Comparison of ENCODE assay signal across 10 cellular contexts in genomic region chr15:96336643-96337353, GRCh38. TPM values are rescaled to one million over a fixed set of nuclear protein-coding genes. Genes with fewer than 3 reads are reported as not detected.
DNase-seq lines count a peak whose midpoint lies in the region; ATAC-seq and TF ChIP-seq lines count a peak whose summit lies in the region.
"Had no signal": no experiment of that assay in that cellular context is flagged by ENCODE, and none has a peak within 500 bp of the region (broad histone marks: within the 10 kb centered on the region; RNA-seq: fewer than 3 reads in every experiment).

No MANE protein-coding gene starts in this region.

- peak; percentile 35 for TF ChIP-seq POLR2A in transverse colon (IDR thresholded peaks at IDR 0.05)

- no peaks in the 10 kb centered on the region for H3K9me2 ChIP-seq in Karpas-422 (replicated peaks; ENCODE audit: insufficient read depth, low read length)

- H3K4me3 ChIP-seq in cardiac fibroblast (replicated peaks in 1 of 2; ENCODE audit: low read depth in 2 of 2, low read length in 2 of 2) (peak overlapping the region; percentile 83 to 92), lung (peak overlapping the region; percentile 60), transverse colon (peak overlapping the region; percentile 55 to 86 (median 70)), Karpas-422 (ENCODE audit: low read length) (no peak overlapping the region)
- H3K4me3 ChIP-seq: BLaER1 treated with 17β-estradiol and CSF1 and Interleukin-3, amounts not matched to agents 10 nM and 100 nM had no signal

- no peak for ATAC-seq in lung (ENCODE audit: insufficient read depth, low FRiP score)

- DNase-seq in SIG-M5 treated with dmso at 0.1 percent for 504 hours (lab: John Stamatoyannopoulos, UW; ENCODE audit: unreplicated experiment) (peak; percentile 48), SIG-M5 (lab: John Stamatoyannopoulos, UW) (no peak), cardiac fibroblast (ENCODE audit: low read depth in 2 of 2) (peak; percentile 48), lung (ENCODE audit: low spot score) (no peak), transverse colon (peak; percentile 34), germinal center (ENCODE audit: low spot score) (no peak), Karpas-422 (no peak), posterior vena cava (ENCODE audit: low spot score) (no peak)
- DNase-seq: NCI-H1436 had no signal

- in situ Hi-C loops in transverse colon (cut with MboI; ENCODE audit: low pct_ligation_motif_present in 1 of 4, low pct_unique_long_range_greater_than_20kb in 1 of 4, low sequenced_read_pairs in 3 of 4): loop anchor here in 2 of 4 donors (25.0 kb wide), 1 partner anchor 1074 kb away; no protein-coding TSS in a partner anchor

- no peak overlapping the region for H3K4me2 ChIP-seq in Karpas-422 (ENCODE audit: low read depth, low read length, poor library complexity, severe bottlenecking)
- H3K4me2 ChIP-seq: BLaER1 treated with 17β-estradiol and CSF1 and Interleukin-3, amounts not matched to agents 10 nM and 100 nM had no signal

- intact Hi-C loops in transverse colon (cut with DNase I; ENCODE audit: low total_unique reads): no loop called here
- intact Hi-C loops in posterior vena cava (cut with DNase I): loop anchor here (10.0 kb wide), 1 partner anchor 862 kb away; no protein-coding TSS in a partner anchor

- TF ChIP-seq EP300 in transverse colon (IDR thresholded peaks at IDR 0.05; ENCODE audit: low read depth): no peak

- H4K20me1 ChIP-seq in Karpas-422 (ENCODE audit: insufficient read depth, low read depth, low read length): no peaks in the 10 kb centered on the region

- H3K9me3 ChIP-seq in lung (ENCODE audit: control insufficient read depth in 2 of 2, insufficient read depth in 1 of 2, low read length in 1 of 2) (peaks cover 0 to 5% of the 10 kb centered on the region in 2 donors), transverse colon (no peaks in the 10 kb centered on the region), Karpas-422 (ENCODE audit: low read length) (peaks cover 8% of the 10 kb centered on the region)

- H3K9ac ChIP-seq in Karpas-422 (ENCODE audit: low read length): no peak overlapping the region
- H3K9ac ChIP-seq: BLaER1 treated with 17β-estradiol and CSF1 and Interleukin-3, amounts not matched to agents 10 nM and 100 nM had no signal

- H3K4me1 ChIP-seq in lung (ENCODE audit: control insufficient read depth in 2 of 2, insufficient read depth in 2 of 2, low read length in 2 of 2) (peaks cover 0 to 6% of the 10 kb centered on the region in 2 donors), transverse colon (peaks cover 0 to 28% (median 17%) of the 10 kb centered on the region in 4 donors), Karpas-422 (ENCODE audit: low read length) (no peaks in the 10 kb centered on the region)
- H3K4me1 ChIP-seq: BLaER1 treated with 17β-estradiol and CSF1 and Interleukin-3, amounts not matched to agents 10 nM and 100 nM had no signal

- peaks cover 0 to 2% of the 10 kb centered on the region in 2 donors for H3K36me3 ChIP-seq in lung (ENCODE audit: control insufficient read depth in 2 of 2, insufficient read depth in 2 of 2, low read length in 2 of 2)
- no peaks in the 10 kb centered on the region for H3K36me3 ChIP-seq in transverse colon
- H3K36me3 ChIP-seq in Karpas-422 (ENCODE audit: insufficient read depth, low read length): no peaks in the 10 kb centered on the region
- H3K36me3 ChIP-seq: BLaER1 treated with 17β-estradiol and CSF1 and Interleukin-3, amounts not matched to agents 10 nM and 100 nM had no signal

- TF ChIP-seq CTCF in cardiac fibroblast (IDR thresholded peaks at IDR 0.05; ENCODE audit: low read depth, low read length) (no peak), lung (IDR thresholded peaks at IDR 0.05; ENCODE audit: control extremely low read depth, extremely low read depth) (no peak), transverse colon (IDR thresholded peaks at IDR 0.05) (no peak)

- no peak overlapping the region for H2AFZ ChIP-seq in Karpas-422 (ENCODE audit: low read length)

- 6 to 17% methylated on average over 9 of the region's 9 CpGs for WGBS in lung, 2 donors
- WGBS in transverse colon (ENCODE audit: low coverage in 1 of 2), 2 donors: 6 to 11% methylated on average over 5 to 9 of the region's 9 CpGs

- H3K27me3 ChIP-seq in lung (ENCODE audit: control insufficient read depth, insufficient read depth): no peaks in the 10 kb centered on the region
- no peaks in the 10 kb centered on the region for H3K27me3 ChIP-seq in transverse colon
- H3K27me3 ChIP-seq in Karpas-422 (ENCODE audit: low read length): no peaks in the 10 kb centered on the region

- H3K79me2 ChIP-seq in Karpas-422 (ENCODE audit: low read length): no peaks in the 10 kb centered on the region

- peak overlapping the region; percentile 72 to 87 for H3K27ac ChIP-seq in lung (ENCODE audit: low read depth in 1 of 2, low read length in 1 of 2)
- H3K27ac ChIP-seq in transverse colon: peak overlapping the region; percentile 94 to 98 (median 96)
- no peak overlapping the region for H3K27ac ChIP-seq in Karpas-422 (ENCODE audit: low read length)
- H3K27ac ChIP-seq: BLaER1 treated with 17β-estradiol and CSF1 and Interleukin-3, amounts not matched to agents 10 nM and 100 nM had no signal

RNA-seq across cellular contexts. Expression of gene NR2F2, which starts 6.3 kb away (rescaled TPM):
- total RNA-seq in lung (10 to 100 TPM; 41.9 to 73.5 TPM), transverse colon (10 to 100 TPM; 11.3 to 29.5 (median 18.4) TPM), posterior vena cava (100 to 1,000 TPM; 208 to 213 TPM)
- polyA plus RNA-seq in lung: 10 to 100 TPM; 15.0 to 28.9 TPM
- not detected in 2 replicates for total RNA-seq in Karpas-422 (2014; rRNA removed; shearing (Covaris generic); ENCODE audit: low replicate concordance)

Comparison
In these comparisons a context has a peak if more than half of its experiments do, and no peak if none do; other contexts are left out.
1. DNase-seq: peak in SIG-M5 treated with dmso at 0.1 percent for 504 hours (single experiment), cardiac fibroblast (2 of 2) and transverse colon (single experiment); none in SIG-M5 (single experiment), lung (single experiment), germinal center (single experiment), Karpas-422 (single experiment) and posterior vena cava (single experiment).
2. RNA of gene NR2F2, which starts 6.3 kb away (total RNA-seq): 208 to 213 TPM in posterior vena cava, 41.9 to 73.5 TPM in lung and 11.3 to 29.5 TPM in transverse colon; not detected in Karpas-422; every median in the first group is over 10 times any median in the second.